Comparison of ENCODE assay signal across 1 cellular context in genomic region chr1:27269276-27269675, GRCh38.
TF ChIP-seq lines count a peak whose summit lies in the region.

No MANE protein-coding gene starts in this region.

TF ChIP-seq in WTC11, 78 proteins besides CTCF, POLR2A, EP300 and RAD21 (continued from another document):
- TF ChIP-seq ZNF281 (CRISPR knock-in tag; IDR thresholded peaks at IDR 0.05): no peak
- no peak for TF ChIP-seq E2F4 (CRISPR knock-in tag; IDR thresholded peaks at IDR 0.05; ENCODE audit: borderline replicate concordance, low read depth)
- no peak for TF ChIP-seq ZNF138 (CRISPR knock-in tag; conservative IDR thresholded peaks at IDR 0.05)
- no peak for TF ChIP-seq EMX1 (CRISPR knock-in tag; IDR thresholded peaks at IDR 0.05)
- no peak for TF ChIP-seq NR2C2 (CRISPR knock-in tag; IDR thresholded peaks at IDR 0.05)
- no peak for TF ChIP-seq NR1H2 (CRISPR knock-in tag; IDR thresholded peaks at IDR 0.05)
- TF ChIP-seq AFF4 (CRISPR knock-in tag; IDR thresholded peaks at IDR 0.05; ENCODE audit: borderline replicate concordance): no peak
- no peak for TF ChIP-seq STAT6 (CRISPR knock-in tag; conservative IDR thresholded peaks at IDR 0.05; ENCODE audit: low read depth)
- TF ChIP-seq PREB (CRISPR knock-in tag; IDR thresholded peaks at IDR 0.05; ENCODE audit: borderline replicate concordance): no peak
- no peak for TF ChIP-seq USF1 (CRISPR knock-in tag; IDR thresholded peaks at IDR 0.05)
- no peak for TF ChIP-seq GRHL2 (CRISPR knock-in tag; IDR thresholded peaks at IDR 0.05; ENCODE audit: insufficient replicate concordance, severe bottlenecking)
- no peak for TF ChIP-seq PRRX2 (CRISPR knock-in tag; IDR thresholded peaks at IDR 0.05)
- no peak for TF ChIP-seq SMAD4 (CRISPR knock-in tag; IDR thresholded peaks at IDR 0.05)
